In the genomic region with DNA sequence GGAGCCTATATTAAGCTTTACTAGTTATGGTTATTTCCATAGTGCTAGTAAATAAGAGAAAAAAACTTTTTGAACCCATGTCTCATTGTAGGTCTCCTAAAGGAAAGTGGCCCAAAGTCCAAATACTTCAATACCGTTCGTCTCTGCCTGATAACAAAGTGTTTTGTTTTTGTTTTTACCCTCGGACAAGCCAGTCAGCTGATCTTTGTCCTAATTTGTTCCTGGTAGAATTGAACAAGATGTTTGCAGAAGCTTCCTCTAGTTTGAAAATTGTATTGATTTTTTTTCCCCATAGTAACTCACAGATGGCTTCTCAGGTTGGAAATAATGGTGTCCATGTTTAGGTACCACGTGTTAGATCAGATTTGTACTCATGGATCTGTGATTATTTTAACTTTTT, we compare ENCODE assay signal across 25 cellular contexts.
DNase-seq lines count a peak whose midpoint lies in the region; ATAC-seq, FAIRE-seq and TF ChIP-seq lines count a peak whose summit lies in the region.
"Had no signal": no experiment of that assay in that cellular context is flagged by ENCODE, and none has a peak within 500 bp of the region (broad histone marks: within the 10 kb centered on the region; RNA-seq: fewer than 3 reads in every experiment).

No MANE protein-coding gene starts in this region.

- CTCF ChIA-PET in HepG2 (lab: Yijun Ruan, JAX; ENCODE audit: low intra/inter-chr PET ratio, low total read pairs) = no interaction called here

- H3K4me2 ChIP-seq in HepG2 (ENCODE audit: low read depth, low read length) = peak overlapping the region; percentile 38; the same call in 1 of the 2 replicates
- H3K4me2 ChIP-seq: A549; BLaER1 treated with 17β-estradiol and CSF1 and Interleukin-3, amounts not matched to agents 10 nM and 100 nM had no signal

- no peaks in the 10 kb centered on the region for H3K79me2 ChIP-seq in HepG2 (ENCODE audit: insufficient read depth, low read length)

- BruUV-seq in HepG2 (replicated peaks; lab: Mats Ljungman, UMichigan) = no TSS peak

- ATAC-seq in HepG2 = no peak
- ATAC-seq in HG03469 (IDR thresholded peaks at IDR 0.05; ENCODE audit: unreplicated experiment) = no peak
- ATAC-seq: A549, HCT116 had no signal

- TF ChIP-seq EP300 in HepG2 (IDR thresholded peaks at IDR 0.05; ENCODE audit: low read depth in 2 of 2, low read length in 2 of 2) (peak in 1 of 2 experiments; percentile 37; a peak in 1 of 4 replicates), HepG2 (CRISPR knock-in tag; IDR thresholded peaks at IDR 0.05; ENCODE audit: borderline replicate concordance) (no peak)

- WGBS in HepG2 (ENCODE audit: low lambda C conversion rate) = 16% methylated on average over 4 of the region's 4 CpGs

- no peak overlapping the region for H2AFZ ChIP-seq in HepG2 (ENCODE audit: low read length)
- H2AFZ ChIP-seq: GM23248 had no signal

- H3K9me3 ChIP-seq in endocrine pancreas (ENCODE audit: control insufficient read depth, low read length) (no peaks in the 10 kb centered on the region), HepG2 (ENCODE audit: low read length) (no peaks in the 10 kb centered on the region)
- H3K9me3 ChIP-seq: A549, BE2C had no signal

- H3K9ac ChIP-seq in endocrine pancreas (ENCODE audit: control insufficient read depth, insufficient read depth, low read length) = no peak overlapping the region
- H3K9ac ChIP-seq in HepG2 (ENCODE audit: insufficient read depth, low read depth, low read length) = no peak overlapping the region
- H3K9ac ChIP-seq: BLaER1 treated with 17β-estradiol and CSF1 and Interleukin-3, amounts not matched to agents 10 nM and 100 nM; GM23248 had no signal

- in situ Hi-C loops in HepG2 (cut with HindIII; ENCODE audit: extremely low pct_ligation_motif_present, low pct_unique_long_range_greater_than_20kb) = no loop called here

- H3K4me1 ChIP-seq in endocrine pancreas (ENCODE audit: control insufficient read depth, insufficient read depth, low read length) = peaks cover 12% of the 10 kb centered on the region
- H3K4me1 ChIP-seq in HepG2 (ENCODE audit: insufficient read depth, low read length) = peaks cover 15% of the 10 kb centered on the region
- H3K4me1 ChIP-seq: A549; BE2C; BLaER1 treated with 17β-estradiol and CSF1 and Interleukin-3, amounts not matched to agents 10 nM and 100 nM had no signal

- POLR2A ChIA-PET in HepG2 (lab: Yijun Ruan, JAX) = no interaction called here

- FAIRE-seq in GM19239 (lab: Jason Lieb, UNC) (peak; percentile 57), HepG2 (lab: Jason Lieb, UNC) (peak; percentile 57), GM12892 (lab: Jason Lieb, UNC) (no peak)
- FAIRE-seq: D721Med, GM12891, H1 had no signal

- TF ChIP-seq CTCF in HepG2 (CRISPR knock-in tag; IDR thresholded peaks at IDR 0.05) = no peak

- no peaks in the 10 kb centered on the region for H3K27me3 ChIP-seq in endocrine pancreas (ENCODE audit: control insufficient read depth, insufficient read depth, low read length)
- H3K27me3 ChIP-seq in HepG2 (ENCODE audit: control insufficient read depth in 1 of 2, insufficient read depth in 2 of 2, low read length in 2 of 2) = no peaks in the 10 kb centered on the region; a peak in 1 of 5 replicates
- H3K27me3 ChIP-seq: BE2C; BLaER1 treated with 17β-estradiol and CSF1 and Interleukin-3, amounts not matched to agents 10 nM and 100 nM had no signal

- TF ChIP-seq POLR2A in HepG2 (IDR thresholded peaks at IDR 0.05; ENCODE audit: insufficient read depth in 1 of 2, low read depth in 2 of 2, low read length in 2 of 2) = no peak
- no peak for TF ChIP-seq POLR2A in GM12892 (IDR thresholded peaks at IDR 0.05; ENCODE audit: low read depth, low read length)

- no peaks in the 10 kb centered on the region for H4K20me1 ChIP-seq in HepG2 (ENCODE audit: insufficient read depth, low read length)
- H4K20me1 ChIP-seq: BLaER1 treated with 17β-estradiol and CSF1 and Interleukin-3, amounts not matched to agents 10 nM and 100 nM had no signal

- DNase-seq in GM19239 (ENCODE audit: insufficient read length, low spot score) (no peak), NCI-H146 (lab: John Stamatoyannopoulos, UW) (peak; percentile 34), HepG2 (ENCODE audit: low spot score) (peak; percentile 44), cerebellum (ENCODE audit: low spot score) (no peak), GM12892 (ENCODE audit: insufficient read length) (no peak)
- DNase-seq: 8988T; ACHN; AML-193; BE2C; CD4-positive, alpha-beta T cell; CD8-positive, alpha-beta memory T cell; DMS 273 treated with DMSO at 0.1 percent for 48 hours; DMS79; EL; GDM1; GM23248; H7 had no signal

- peak overlapping the region; percentile 60 for H3K27ac ChIP-seq in HepG2 (ENCODE audit: extremely low read length, insufficient read depth, low read length)
- H3K27ac ChIP-seq: A549; BLaER1 treated with 17β-estradiol and CSF1 and Interleukin-3, amounts not matched to agents 10 nM and 100 nM; GM23248 had no signal

- intact Hi-C loops in HepG2 (cut with micrococcal nuclease; ENCODE audit: unreplicated experiment) = no loop called here

- no peak for TF ChIP-seq RAD21 in HepG2 (CRISPR knock-in tag; IDR thresholded peaks at IDR 0.05)

- H3K4me3 ChIP-seq in endocrine pancreas (ENCODE audit: control insufficient read depth, insufficient read depth, low read length) (peak overlapping the region; percentile 14), HepG2 (replicated peaks in 1 of 3; ENCODE audit: insufficient read depth in 1 of 3, low read depth in 2 of 3, low read length in 3 of 3) (no peak overlapping the region)
- H3K4me3 ChIP-seq: A549; BLaER1 treated with 17β-estradiol and CSF1 and Interleukin-3, amounts not matched to agents 10 nM and 100 nM; GM23248 had no signal

- no peaks in the 10 kb centered on the region for H3K36me3 ChIP-seq in endocrine pancreas (ENCODE audit: control insufficient read depth, insufficient read depth, low read length)
- H3K36me3 ChIP-seq in HepG2 (replicated peaks in 1 of 2; ENCODE audit: control insufficient read depth in 1 of 2, insufficient read depth in 2 of 2, low read length in 2 of 2) = 0 out of 5 replicates have a peak, but pooled peaks cover 0 to 3% of the 10 kb centered on the region in 2 experiments
- H3K36me3 ChIP-seq: BE2C had no signal

TF ChIP-seq in HepG2, 621 proteins besides CTCF, POLR2A, EP300 and RAD21 (continues in another document):
- TF ChIP-seq ZBTB20 (CRISPR knock-in tag; IDR thresholded peaks at IDR 0.05; ENCODE audit: borderline replicate concordance, low read depth) (no peak), NFIC (IDR thresholded peaks at IDR 0.05; ENCODE audit: low read length) (peak; percentile 20; the same call in 1 of the 2 replicates), REXO4 (CRISPR knock-in tag; IDR thresholded peaks at IDR 0.05; ENCODE audit: borderline replicate concordance) (no peak), NCOR1 (IDR thresholded peaks at IDR 0.05; ENCODE audit: borderline replicate concordance, low read length) (peak; percentile 27; the same call in 1 of the 2 replicates), ZNF775 (CRISPR knock-in tag; IDR thresholded peaks at IDR 0.05; ENCODE audit: borderline replicate concordance) (no peak), ZFP37 (CRISPR knock-in tag; IDR thresholded peaks at IDR 0.05; ENCODE audit: borderline replicate concordance) (no peak), SIN3B (IDR thresholded peaks at IDR 0.05; ENCODE audit: low read length) (no peak), ZNF644 (CRISPR knock-in tag; IDR thresholded peaks at IDR 0.05; ENCODE audit: low read depth) (0 out of 2 replicates have a peak, but pooled peaks have one; percentile 11), ZSCAN20 (CRISPR knock-in tag; IDR thresholded peaks at IDR 0.05; ENCODE audit: borderline replicate concordance) (no peak)
- TF ChIP-seq, protein P1, sequence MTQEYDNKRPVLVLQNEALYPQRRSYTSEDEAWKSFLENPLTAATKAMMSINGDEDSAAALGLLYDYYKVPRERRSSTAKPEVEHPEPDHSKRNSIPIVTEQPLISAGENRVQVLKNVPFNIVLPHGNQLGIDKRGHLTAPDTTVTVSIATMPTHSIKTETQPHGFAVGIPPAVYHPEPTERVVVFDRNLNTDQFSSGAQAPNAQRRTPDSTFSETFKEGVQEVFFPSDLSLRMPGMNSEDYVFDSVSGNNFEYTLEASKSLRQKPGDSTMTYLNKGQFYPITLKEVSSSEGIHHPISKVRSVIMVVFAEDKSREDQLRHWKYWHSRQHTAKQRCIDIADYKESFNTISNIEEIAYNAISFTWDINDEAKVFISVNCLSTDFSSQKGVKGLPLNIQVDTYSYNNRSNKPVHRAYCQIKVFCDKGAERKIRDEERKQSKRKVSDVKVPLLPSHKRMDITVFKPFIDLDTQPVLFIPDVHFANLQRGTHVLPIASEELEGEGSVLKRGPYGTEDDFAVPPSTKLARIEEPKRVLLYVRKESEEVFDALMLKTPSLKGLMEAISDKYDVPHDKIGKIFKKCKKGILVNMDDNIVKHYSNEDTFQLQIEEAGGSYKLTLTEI (CRISPR knock-in tag; conservative IDR thresholded peaks at IDR 0.05) = no peak
- TF ChIP-seq, protein P2, sequence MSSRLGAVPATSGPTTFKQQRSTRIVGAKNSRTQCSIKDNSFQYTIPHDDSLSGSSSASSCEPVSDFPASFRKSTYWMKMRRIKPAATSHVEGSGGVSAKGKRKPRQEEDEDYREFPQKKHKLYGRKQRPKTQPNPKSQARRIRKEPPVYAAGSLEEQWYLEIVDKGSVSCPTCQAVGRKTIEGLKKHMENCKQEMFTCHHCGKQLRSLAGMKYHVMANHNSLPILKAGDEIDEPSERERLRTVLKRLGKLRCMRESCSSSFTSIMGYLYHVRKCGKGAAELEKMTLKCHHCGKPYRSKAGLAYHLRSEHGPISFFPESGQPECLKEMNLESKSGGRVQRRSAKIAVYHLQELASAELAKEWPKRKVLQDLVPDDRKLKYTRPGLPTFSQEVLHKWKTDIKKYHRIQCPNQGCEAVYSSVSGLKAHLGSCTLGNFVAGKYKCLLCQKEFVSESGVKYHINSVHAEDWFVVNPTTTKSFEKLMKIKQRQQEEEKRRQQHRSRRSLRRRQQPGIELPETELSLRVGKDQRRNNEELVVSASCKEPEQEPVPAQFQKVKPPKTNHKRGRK (CRISPR knock-in tag; IDR thresholded peaks at IDR 0.05) = no peak
- TF ChIP-seq, protein P3, sequence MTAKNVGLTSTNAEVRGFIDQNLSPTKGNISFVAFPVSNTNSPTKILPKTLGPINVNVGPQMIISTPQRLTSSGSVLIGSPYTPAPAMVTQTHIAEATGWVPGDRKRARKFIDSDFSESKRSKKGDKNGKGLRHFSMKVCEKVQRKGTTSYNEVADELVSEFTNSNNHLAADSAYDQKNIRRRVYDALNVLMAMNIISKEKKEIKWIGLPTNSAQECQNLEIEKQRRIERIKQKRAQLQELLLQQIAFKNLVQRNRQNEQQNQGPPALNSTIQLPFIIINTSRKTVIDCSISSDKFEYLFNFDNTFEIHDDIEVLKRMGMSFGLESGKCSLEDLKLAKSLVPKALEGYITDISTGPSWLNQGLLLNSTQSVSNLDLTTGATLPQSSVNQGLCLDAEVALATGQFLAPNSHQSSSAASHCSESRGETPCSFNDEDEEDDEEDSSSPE (CRISPR knock-in tag; IDR thresholded peaks at IDR 0.05) = no peak

Comparison
In these comparisons a context has a peak if more than half of its experiments do, and no peak if none do; other contexts are left out.
1. DNase-seq: peak in NCI-H146 (single experiment) and HepG2 (single experiment); none in GM19239 (single experiment), cerebellum (single experiment) and GM12892 (single experiment).